19 cellular contexts compared by ENCODE assay signal in the genomic region with DNA sequence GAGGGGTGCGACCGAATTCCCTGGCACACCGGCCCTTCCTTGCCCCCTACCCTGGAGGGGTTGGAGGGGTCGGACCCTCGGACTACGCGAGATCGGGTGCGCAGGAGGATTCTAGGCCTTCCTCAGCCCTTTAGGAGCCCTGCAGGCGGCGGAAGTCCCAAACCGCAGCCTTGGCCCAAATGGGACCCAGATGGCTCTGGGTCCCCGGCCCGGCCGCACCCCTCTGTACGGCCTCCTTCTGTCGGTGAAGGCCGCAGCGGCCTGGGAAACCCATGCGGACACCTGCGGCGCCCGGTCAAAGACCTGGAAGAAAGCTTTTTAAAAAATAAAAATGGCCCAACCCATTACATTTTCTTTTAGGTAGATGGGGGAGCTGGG. TPM values are rescaled to one million over a fixed set of nuclear protein-coding genes. Genes with fewer than 3 reads are reported as not detected.
DNase-seq lines count a peak whose midpoint lies in the region; ATAC-seq and TF ChIP-seq lines count a peak whose summit lies in the region.
"Had no signal": no experiment of that assay in that cellular context is flagged by ENCODE, and none has a peak within 500 bp of the region (broad histone marks: within the 10 kb centered on the region; RNA-seq: fewer than 3 reads in every experiment).

No MANE protein-coding gene starts in this region.

- H3K23me2 ChIP-seq in H9 (ENCODE audit: insufficient read length, low read depth, low read length, poor library complexity, severe bottlenecking) = peaks cover 6% of the 10 kb centered on the region

- H3K9me3 ChIP-seq in H9 (ENCODE audit: control insufficient read depth, low read depth, low read length) = peaks cover 14% of the 10 kb centered on the region
- H3K9me3 ChIP-seq in endodermal cell (ENCODE audit: control insufficient read depth, low read length) = peaks cover 31% of the 10 kb centered on the region
- H3K9me3 ChIP-seq in neuronal stem cell (replicated peaks in 1 of 2; ENCODE audit: control insufficient read depth in 2 of 2, insufficient read depth in 1 of 2, low read depth in 1 of 2, low read length in 2 of 2) = peaks cover 8 to 9% of the 10 kb centered on the region in 2 donors

- H3K4me3 Mint-ChIP-seq in H9 (peak overlapping the region in 1 of 2 experiments; percentile 63; a peak in 3 of 5 replicates), endodermal cell (peak overlapping the region; percentile 71)
- H3K4me3 Mint-ChIP-seq: CD8-positive, alpha-beta T cell; IgD-negative memory B cell had no signal

- H4K8ac ChIP-seq in H9 (replicated peaks; ENCODE audit: insufficient read length, low read depth, low read length) (no peak overlapping the region), neuronal stem cell (ENCODE audit: low read depth, low read length) (peak overlapping the region; percentile 48)

- H3K9ac ChIP-seq in H9 (ENCODE audit: extremely low read depth, insufficient read length, low read length) (no peak overlapping the region), endodermal cell (ENCODE audit: extremely low read depth, low read length, poor library complexity, severe bottlenecking) (no peak overlapping the region), neuronal stem cell (ENCODE audit: low read depth, low read length, poor library complexity) (no peak overlapping the region)
- H3K9ac ChIP-seq: KMS-11 had no signal

- H3K27me3 ChIP-seq in H9 (ENCODE audit: insufficient read depth, low read length) (peaks cover 87% of the 10 kb centered on the region), endodermal cell (ENCODE audit: control insufficient read depth, insufficient read depth, low read length, poor library complexity, severe bottlenecking) (peaks cover 99% of the 10 kb centered on the region), neuronal stem cell (ENCODE audit: control insufficient read depth in 3 of 3, insufficient read depth in 3 of 3, low read depth in 1 of 3, low read length in 3 of 3) (peaks cover 10 to 96% (median 49%) of the 10 kb centered on the region in 3 experiments)

- H2BK12ac ChIP-seq in H9 (ENCODE audit: insufficient read length, low read depth, low read length) (no peak overlapping the region), neuronal stem cell (ENCODE audit: low read length) (peak overlapping the region; percentile 99)

- H3K27ac Mint-ChIP-seq in H9 (no peak overlapping the region), endodermal cell (no peak overlapping the region)
- H3K27ac Mint-ChIP-seq: CD14-positive monocyte; CD8-positive, alpha-beta T cell had no signal

- H3K4me1 Mint-ChIP-seq in H9 (peaks cover 16 to 26% of the 10 kb centered on the region in 2 experiments), endodermal cell (peaks cover 16% of the 10 kb centered on the region)

- H2AK5ac ChIP-seq in H9 (ENCODE audit: insufficient read length, low read length) (no peak overlapping the region), neuronal stem cell (ENCODE audit: low read depth, low read length) (peak overlapping the region; percentile 88)

- no peaks in the 10 kb centered on the region for H3K79me2 ChIP-seq in H9 (ENCODE audit: insufficient read depth, low read length)

- H2AFZ ChIP-seq in H9 (ENCODE audit: low read length) (no peak overlapping the region), neuronal stem cell (ENCODE audit: low read length) (peak overlapping the region; percentile 53)

- H3K27me3 Mint-ChIP-seq in H9 (ENCODE audit: low read depth) = peaks cover 98% of the 10 kb centered on the region
- H3K27me3 Mint-ChIP-seq in endodermal cell (ENCODE audit: insufficient read depth) = peaks cover 92% of the 10 kb centered on the region

- H3K27ac ChIP-seq in H9 (ENCODE audit: insufficient read length, low read depth, low read length) = no peak overlapping the region
- H3K27ac ChIP-seq in endodermal cell (ENCODE audit: low read depth, low read length) = no peak overlapping the region
- peak overlapping the region; percentile 98 for H3K27ac ChIP-seq in neuronal stem cell (replicated peaks; ENCODE audit: low read length)
- H3K27ac ChIP-seq: A549, KMS-11 had no signal

- no peak overlapping the region for H4K5ac ChIP-seq in H9 (ENCODE audit: insufficient read length, low read depth, low read length)

- ATAC-seq in HG03432 (IDR thresholded peaks at IDR 0.05; ENCODE audit: unreplicated experiment) = no peak
- ATAC-seq: A549; CD8-positive, alpha-beta T cell had no signal

- no peak overlapping the region for H2BK5ac ChIP-seq in H9 (ENCODE audit: insufficient read length, low read length)
- H2BK5ac ChIP-seq in neuronal stem cell (ENCODE audit: low read length) = peak overlapping the region; percentile 97

- in situ Hi-C loops in KBM-7 (cut with MboI; ENCODE audit: low pct_unique_long_range_greater_than_20kb, low sequenced_read_pairs) = no loop called here

- no peaks in the 10 kb centered on the region for H4K20me1 ChIP-seq in H9 (ENCODE audit: control insufficient read depth, insufficient read depth, insufficient read length)

- WGBS in H9 (ENCODE audit: extremely low coverage, insufficient read length, low lambda C conversion rate) = no CpG with 5 or more reads among the region's 23 CpGs
- 9 to 17% methylated on average over 11 to 23 of the region's 23 CpGs for WGBS in endodermal cell (ENCODE audit: insufficient coverage in 1 of 2, insufficient read length in 1 of 2), 2 experiments
- WGBS in neuronal stem cell (ENCODE audit: extremely low coverage in 2 of 2, insufficient read length in 2 of 2, insufficient replicate concordance in 1 of 2), 2 donors = no CpG with 5 or more reads among the region's 23 CpGs

- DNase-seq in H9 = peak; percentile 50
- peak; percentile 74 for DNase-seq in endodermal cell
- no peak for DNase-seq in neuronal stem cell (ENCODE audit: low spot score)
- DNase-seq in AG20443 (ENCODE audit: low spot score) = no peak
- DNase-seq in KBM-7 = no peak
- DNase-seq: CD8-positive, alpha-beta T cell; COR-L47; DMS153; DMS79 treated with DMSO at 0.1 percent for 48 hours; EL; GF-D8 had no signal

- H3K4me3 ChIP-seq in endodermal cell (ENCODE audit: low read length) (no peak overlapping the region), neuronal stem cell (ENCODE audit: low read length in 2 of 2) (no peak overlapping the region)
- H3K4me3 ChIP-seq: A549 had no signal

- H3K79me1 ChIP-seq in H9 (ENCODE audit: insufficient read depth, low read depth, low read length, poor library complexity, severe bottlenecking) = no peaks in the 10 kb centered on the region
- peaks cover 11% of the 10 kb centered on the region for H3K79me1 ChIP-seq in neuronal stem cell (ENCODE audit: low read depth, low read length)

- H2BK120ac ChIP-seq in H9 (ENCODE audit: low read depth, low read length, poor library complexity, severe bottlenecking) = no peak overlapping the region
- H2BK120ac ChIP-seq in neuronal stem cell (ENCODE audit: low read depth, low read length) = peak overlapping the region; percentile 100

- H3K36me3 ChIP-seq in endodermal cell (ENCODE audit: control insufficient read depth, insufficient read depth, low read length) (no peaks in the 10 kb centered on the region), neuronal stem cell (replicated peaks in 1 of 2; ENCODE audit: control insufficient read depth in 2 of 2, insufficient read depth in 2 of 2, low read length in 2 of 2) (no peaks in the 10 kb centered on the region)

- no peak overlapping the region for H2BK20ac ChIP-seq in H9 (ENCODE audit: low read depth, low read length, poor library complexity, severe bottlenecking)

- no peak overlapping the region for H3K56ac ChIP-seq in H9 (ENCODE audit: insufficient read length, low read depth, low read length)

- H4K91ac ChIP-seq in H9 (ENCODE audit: insufficient read length, low read depth, low read length) = no peak overlapping the region
- H4K91ac ChIP-seq in neuronal stem cell (ENCODE audit: low read depth, low read length, poor library complexity) = peak overlapping the region; percentile 98

- H3T11ph ChIP-seq in H9 (ENCODE audit: low read length) = no peak overlapping the region

- peak overlapping the region; percentile 32 for H3K4me2 ChIP-seq in H9 (ENCODE audit: insufficient read depth, insufficient read length, low read length)
- peak overlapping the region; percentile 87 for H3K4me2 ChIP-seq in neuronal stem cell (ENCODE audit: insufficient read depth, low read length, poor library complexity, severe bottlenecking)
- H3K4me2 ChIP-seq: A549, KMS-11 had no signal

- H3K23ac ChIP-seq in H9 (ENCODE audit: insufficient read length, low read depth, low read length) = no peak overlapping the region
- no peak overlapping the region for H3K23ac ChIP-seq in neuronal stem cell (ENCODE audit: low read depth, low read length, poor library complexity)

- H3K4me1 ChIP-seq in H9 (ENCODE audit: insufficient read depth, low read length) (no peaks in the 10 kb centered on the region), endodermal cell (ENCODE audit: control insufficient read depth, insufficient read depth, low read length) (no peaks in the 10 kb centered on the region), neuronal stem cell (ENCODE audit: control insufficient read depth in 2 of 2, insufficient read depth in 1 of 2, low read depth in 1 of 2, low read length in 2 of 2) (peaks cover 0 to 17% of the 10 kb centered on the region in 2 donors)

- no peak overlapping the region for H3K18ac ChIP-seq in H9 (ENCODE audit: insufficient read length, low read depth, low read length)
- peak overlapping the region; percentile 94 for H3K18ac ChIP-seq in neuronal stem cell (ENCODE audit: low read length)

- H3K9me3 Mint-ChIP-seq in H9 (peaks cover 12 to 24% of the 10 kb centered on the region in 2 experiments), endodermal cell (peaks cover 17% of the 10 kb centered on the region)
- H3K9me3 Mint-ChIP-seq: CD8-positive, alpha-beta T cell had no signal

- H3K4ac ChIP-seq in H9 (ENCODE audit: low read depth, low read length) (no peak overlapping the region), neuronal stem cell (ENCODE audit: low read length) (peak overlapping the region; percentile 19)

- H2BK15ac ChIP-seq in H9 (ENCODE audit: low read depth, low read length) (no peak overlapping the region), neuronal stem cell (ENCODE audit: low read length) (peak overlapping the region; percentile 98)

- H3K14ac ChIP-seq in H9 (ENCODE audit: insufficient read depth, low read length) = no peak overlapping the region; the same call in 1 of the 2 replicates
- no peak overlapping the region for H3K14ac ChIP-seq in neuronal stem cell (ENCODE audit: low read length)

- H3K36me3 Mint-ChIP-seq in H9 (ENCODE audit: insufficient read depth in 1 of 3, low read depth in 3 of 3) = peaks cover 0 to under 1% (median 0%) of the 10 kb centered on the region in 3 experiments; a peak in 3 of 7 replicates
- H3K36me3 Mint-ChIP-seq in endodermal cell (ENCODE audit: low read depth) = peaks cover 2% of the 10 kb centered on the region
- H3K36me3 Mint-ChIP-seq: CD8-positive, alpha-beta T cell; IgD-negative memory B cell had no signal

- TF ChIP-seq CTCF in H9 (conservative IDR thresholded peaks at IDR 0.05) (no peak), endodermal cell (conservative IDR thresholded peaks at IDR 0.05) (no peak)

RNA-seq across cellular contexts. Expression of a gene that starts 2.4 kb away (rescaled TPM):
- total RNA-seq in H9 (2021) = not detected in 2 replicates
- total RNA-seq in endodermal cell = 1 to 10 TPM; 3.2 to 3.5 TPM
- polyA plus RNA-seq in endodermal cell (2013, experiment 1 of 2) = 0.53 TPM
- polyA plus RNA-seq in endodermal cell (2013, experiment 2 of 2) = 0.46 TPM
- 8.1 TPM for polyA plus RNA-seq in neuronal stem cell (2013, experiment 1 of 2)
- polyA plus RNA-seq in neuronal stem cell (2013, experiment 2 of 2) = 8.3 TPM
- total RNA-seq: CD8-positive, alpha-beta T cell; H4 had no signal
- polyA plus RNA-seq: AG04450, CD14-positive monocyte, IgD-negative memory B cell had no signal

RNA-seq across cellular contexts. Expression of a gene that starts 56.8 kb away (rescaled TPM):
- total RNA-seq in H9 (2021) (not detected in 2 replicates), endodermal cell (not detected)
- polyA plus RNA-seq in endodermal cell (2013, experiment 1 of 2) = not detected
- not detected for polyA plus RNA-seq in endodermal cell (2013, experiment 2 of 2)
- polyA plus RNA-seq in neuronal stem cell (2013, experiment 1 of 2) = not detected
- polyA plus RNA-seq in neuronal stem cell (2013, experiment 2 of 2) = not detected
- total RNA-seq: CD8-positive, alpha-beta T cell; H4 had no signal
- polyA plus RNA-seq: A549, AG04450, BJ, CD14-positive monocyte, IgD-negative memory B cell had no signal

Comparison
In these comparisons a context has a peak if more than half of its experiments do, and no peak if none do; other contexts are left out.
1. DNase-seq: peak in H9 (single experiment) and endodermal cell (single experiment); none in neuronal stem cell (single experiment), AG20443 (single experiment) and KBM-7 (single experiment).